ENCODE assay signal across 19 cellular contexts in the genomic region with DNA sequence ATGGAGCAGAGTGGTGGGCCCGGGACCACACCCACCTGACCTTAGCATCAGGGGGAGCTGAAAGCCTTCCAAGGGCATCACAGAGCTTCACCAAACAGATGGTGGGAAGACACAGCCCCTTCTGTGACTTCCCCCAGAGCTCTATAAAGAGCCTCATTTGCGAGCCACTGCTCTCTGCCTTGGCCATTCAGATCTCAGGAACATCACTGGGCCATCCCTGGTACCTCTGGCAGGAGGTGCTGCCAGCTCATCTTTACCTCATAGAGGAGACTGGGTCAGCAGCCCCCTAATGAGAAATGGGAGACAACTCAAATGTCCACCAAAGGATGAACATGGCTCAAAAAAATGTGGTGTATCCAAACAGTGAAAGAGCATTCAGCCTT.
"Had no signal": no experiment of that assay in that cellular context is flagged by ENCODE, and none has a peak within 500 bp of the region (broad histone marks: within the 10 kb centered on the region; RNA-seq: fewer than 3 reads in every experiment).

No MANE protein-coding gene starts in this region.

- H3K36me3 ChIP-seq: colonic mucosa had no signal

- H3K27me3 Mint-ChIP-seq: stimulated activated memory B cell treated with anti-CD40 and anti-IgM and Interleukin-4, amounts not matched to agents 10 μg/mL and 1 μg/mL and 100 μg/mL, for 72 hours had no signal

- H3K27ac ChIP-seq: colonic mucosa, esophagus squamous epithelium, tibial nerve, vagina, VCaP had no signal

- ATAC-seq: activated T-cell treated with anti-CD3 and anti-CD28 coated beads, Interleukin-2, amount 50 U/mL, for 4 hours; stimulated activated memory B cell treated with anti-CD40 and anti-IgM and Interleukin-4, amounts not matched to agents 10 μg/mL and 1 μg/mL and 100 μg/mL, for 72 hours had no signal

- H3K9me3 ChIP-seq: colonic mucosa, esophagus squamous epithelium, tibial nerve, vagina had no signal

- H3K4me3 ChIP-seq: colonic mucosa, esophagus squamous epithelium, lung, tibial nerve, vagina had no signal

- H3K9me3 Mint-ChIP-seq: activated T-cell treated with anti-CD3 and anti-CD28 coated beads, Interleukin-2, amount 50 U/mL, for 4 hours; stimulated activated memory B cell treated with anti-CD40 and anti-IgM and Interleukin-4, amounts not matched to agents 10 μg/mL and 1 μg/mL and 100 μg/mL, for 72 hours had no signal

- H3K27ac Mint-ChIP-seq: stimulated activated memory B cell treated with anti-CD40 and anti-IgM and Interleukin-4, amounts not matched to agents 10 μg/mL and 1 μg/mL and 100 μg/mL, for 72 hours had no signal

- DNase-seq: activated CD4-positive, alpha-beta T cell treated with anti-CD3 and anti-CD28 coated beads for 1 hour; activated CD4-positive, alpha-beta T cell treated with anti-CD3 and anti-CD28 coated beads, Interleukin-2, amount 50 U/mL, for 48 hours; activated effector memory CD4-positive, alpha-beta T cell treated with Interleukin-2 at 50 U/mL for 16 hours; activated naive CD4-positive, alpha-beta T cell treated with anti-CD3 and anti-CD28 coated beads, Interleukin-2, amount 50 U/mL, for 16 hours; activated T-cell treated with anti-CD3 and anti-CD28 coated beads, Interleukin-2, amount 50 U/mL, for 4 hours; central memory CD4-positive, alpha-beta T cell; colonic mucosa; esophagus squamous epithelium; glutamatergic neuron; midbrain; stimulated activated CD4-positive, alpha-beta T cell treated with anti-CD3 and anti-CD28 coated beads, Interleukin-12 subunit alpha, Interleukin-12 subunit beta, amount 100 ng/mL, for 4 hours; stimulated activated CD4-positive, alpha-beta T cell treated with anti-CD3 and anti-CD28 coated beads, Interleukin-2, amount 100 ng/mL, for 24 hours; T-helper 1 cell; T1000 had no signal

- H3K27me3 ChIP-seq: colonic mucosa, esophagus squamous epithelium, tibial nerve, vagina had no signal

- H3K4me3 Mint-ChIP-seq: activated T-cell treated with anti-CD3 and anti-CD28 coated beads, Interleukin-2, amount 50 U/mL, for 4 hours; stimulated activated memory B cell treated with anti-CD40 and anti-IgM and Interleukin-4, amounts not matched to agents 10 μg/mL and 1 μg/mL and 100 μg/mL, for 72 hours had no signal

- H3K4me1 ChIP-seq: colonic mucosa, esophagus squamous epithelium, tibial nerve, vagina had no signal
